ENCODE assay signal across 1 cellular context in the genomic region with DNA sequence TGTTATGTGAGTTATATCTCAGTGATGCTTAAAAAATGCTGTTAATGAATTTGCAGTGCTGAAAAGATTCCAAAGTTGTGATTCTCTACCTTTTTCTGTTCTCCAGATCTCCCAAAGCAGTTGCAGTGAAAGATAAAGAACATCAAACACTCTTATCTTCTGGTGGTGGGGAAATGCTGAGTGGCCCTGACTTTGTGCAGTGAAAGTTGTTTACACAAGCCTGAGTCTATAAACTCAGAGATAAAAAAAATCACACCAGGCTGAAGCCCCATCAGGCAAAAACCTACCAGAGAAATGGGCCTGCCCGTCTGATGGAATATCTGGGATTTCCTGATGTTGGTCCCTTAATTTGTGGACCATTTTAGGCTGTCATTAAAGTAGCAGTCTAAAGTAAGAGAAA.
TF ChIP-seq lines count a peak whose summit lies in the region.

No MANE protein-coding gene starts in this region.

TF ChIP-seq in HepG2, 621 proteins besides CTCF, POLR2A, EP300 and RAD21 (continued from another document and continues in another):
- TF ChIP-seq ZNF280D (CRISPR knock-in tag; IDR thresholded peaks at IDR 0.05): no peak
- TF ChIP-seq, protein P1, sequence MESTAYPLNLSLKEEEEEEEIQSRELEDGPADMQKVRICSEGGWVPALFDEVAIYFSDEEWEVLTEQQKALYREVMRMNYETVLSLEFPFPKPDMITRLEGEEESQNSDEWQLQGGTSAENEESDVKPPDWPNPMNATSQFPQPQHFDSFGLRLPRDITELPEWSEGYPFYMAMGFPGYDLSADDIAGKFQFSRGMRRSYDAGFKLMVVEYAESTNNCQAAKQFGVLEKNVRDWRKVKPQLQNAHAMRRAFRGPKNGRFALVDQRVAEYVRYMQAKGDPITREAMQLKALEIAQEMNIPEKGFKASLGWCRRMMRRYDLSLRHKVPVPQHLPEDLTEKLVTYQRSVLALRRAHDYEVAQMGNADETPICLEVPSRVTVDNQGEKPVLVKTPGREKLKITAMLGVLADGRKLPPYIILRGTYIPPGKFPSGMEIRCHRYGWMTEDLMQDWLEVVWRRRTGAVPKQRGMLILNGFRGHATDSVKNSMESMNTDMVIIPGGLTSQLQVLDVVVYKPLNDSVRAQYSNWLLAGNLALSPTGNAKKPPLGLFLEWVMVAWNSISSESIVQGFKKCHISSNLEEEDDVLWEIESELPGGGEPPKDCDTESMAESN (CRISPR knock-in tag; conservative IDR thresholded peaks at IDR 0.05): 0 out of 2 replicates have a peak, but pooled peaks have one; percentile 32
- TF ChIP-seq MTF2 (CRISPR knock-in tag; IDR thresholded peaks at IDR 0.05; ENCODE audit: borderline replicate concordance): no peak
- TF ChIP-seq ZNF776 (CRISPR knock-in tag; IDR thresholded peaks at IDR 0.05): no peak
- TF ChIP-seq REL (CRISPR knock-in tag; conservative IDR thresholded peaks at IDR 0.05): no peak
- TF ChIP-seq TCF7 (IDR thresholded peaks at IDR 0.05; ENCODE audit: low read depth): peak; percentile 93
- no peak for TF ChIP-seq ZFP91 (CRISPR knock-in tag; IDR thresholded peaks at IDR 0.05; ENCODE audit: borderline replicate concordance)
- peak; percentile 85 for TF ChIP-seq ZNF609 (CRISPR knock-in tag; IDR thresholded peaks at IDR 0.05; ENCODE audit: borderline replicate concordance)
- no peak for TF ChIP-seq ZKSCAN1 (IDR thresholded peaks at IDR 0.05; ENCODE audit: low read length)
- peak; percentile 59; the same call in 1 of the 2 replicates for TF ChIP-seq ELF3 (CRISPR knock-in tag; IDR thresholded peaks at IDR 0.05)
- TF ChIP-seq ZNF83 (CRISPR knock-in tag; IDR thresholded peaks at IDR 0.05; ENCODE audit: borderline replicate concordance): no peak
- peak; percentile 99 for TF ChIP-seq ZBTB3 (CRISPR knock-in tag; IDR thresholded peaks at IDR 0.05; ENCODE audit: borderline replicate concordance, low read depth)
- no peak for TF ChIP-seq MTA3 (CRISPR knock-in tag; IDR thresholded peaks at IDR 0.05)
- peak; percentile 45; the same call in 1 of the 2 replicates for TF ChIP-seq FOXK1 (CRISPR knock-in tag; IDR thresholded peaks at IDR 0.05; ENCODE audit: borderline replicate concordance, low read depth)
- TF ChIP-seq, protein P2, sequence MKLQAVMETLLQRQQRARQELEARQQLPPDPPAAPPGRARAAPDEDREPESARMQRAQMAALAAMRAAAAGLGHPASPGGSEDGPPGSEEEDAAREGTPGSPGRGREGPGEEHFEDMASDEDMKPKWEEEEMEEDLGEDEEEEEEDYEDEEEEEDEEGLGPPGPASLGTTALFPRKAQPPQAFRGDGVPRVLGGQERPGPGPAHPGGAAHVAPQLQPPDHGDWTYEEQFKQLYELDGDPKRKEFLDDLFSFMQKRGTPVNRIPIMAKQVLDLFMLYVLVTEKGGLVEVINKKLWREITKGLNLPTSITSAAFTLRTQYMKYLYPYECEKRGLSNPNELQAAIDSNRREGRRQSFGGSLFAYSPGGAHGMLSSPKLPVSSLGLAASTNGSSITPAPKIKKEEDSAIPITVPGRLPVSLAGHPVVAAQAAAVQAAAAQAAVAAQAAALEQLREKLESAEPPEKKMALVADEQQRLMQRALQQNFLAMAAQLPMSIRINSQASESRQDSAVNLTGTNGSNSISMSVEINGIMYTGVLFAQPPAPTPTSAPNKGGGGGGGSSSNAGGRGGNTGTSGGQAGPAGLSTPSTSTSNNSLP (IDR thresholded peaks at IDR 0.05; ENCODE audit: low read depth, low read length): peak; percentile 86
- no peak for TF ChIP-seq MZF1 (CRISPR knock-in tag; IDR thresholded peaks at IDR 0.05; ENCODE audit: borderline replicate concordance)
- TF ChIP-seq ZFX (CRISPR knock-in tag; IDR thresholded peaks at IDR 0.05; ENCODE audit: low read depth): no peak
- TF ChIP-seq ZBTB25 (CRISPR knock-in tag; IDR thresholded peaks at IDR 0.05): 0 out of 2 replicates have a peak, but pooled peaks have one; percentile 41
- TF ChIP-seq RXRB (CRISPR knock-in tag; IDR thresholded peaks at IDR 0.05; ENCODE audit: borderline replicate concordance): peak; percentile 64; the same call in 1 of the 2 replicates
- TF ChIP-seq MIER3 (CRISPR knock-in tag; IDR thresholded peaks at IDR 0.05; ENCODE audit: borderline replicate concordance): no peak; the same call in 1 of the 2 replicates
- TF ChIP-seq ARID5B (CRISPR knock-in tag; IDR thresholded peaks at IDR 0.05): peak; percentile 89
- no peak for TF ChIP-seq GTF2F1 (IDR thresholded peaks at IDR 0.05; ENCODE audit: low read length)
- TF ChIP-seq KLF11 (CRISPR knock-in tag; IDR thresholded peaks at IDR 0.05): peak; percentile 60; the same call in 1 of the 2 replicates
- TF ChIP-seq GLI4 (CRISPR knock-in tag; IDR thresholded peaks at IDR 0.05; ENCODE audit: borderline replicate concordance): no peak
- TF ChIP-seq ZNF724P (CRISPR knock-in tag; IDR thresholded peaks at IDR 0.05; ENCODE audit: borderline replicate concordance): no peak
- TF ChIP-seq KLF16 (CRISPR knock-in tag; IDR thresholded peaks at IDR 0.05): 0 out of 4 replicates have a peak, but pooled peaks of 1 of the 2 experiments have one; percentile 39
- TF ChIP-seq NFKB2 (CRISPR knock-in tag; IDR thresholded peaks at IDR 0.05; ENCODE audit: borderline replicate concordance): no peak
- TF ChIP-seq STAG1 (CRISPR knock-in tag; IDR thresholded peaks at IDR 0.05): peak; percentile 21
- TF ChIP-seq ZEB1 (IDR thresholded peaks at IDR 0.05; ENCODE audit: insufficient replicate concordance, low read depth): no peak
- TF ChIP-seq NR2F1 (CRISPR knock-in tag; IDR thresholded peaks at IDR 0.05): 0 out of 4 replicates have a peak, but pooled peaks of 1 of the 2 experiments have one; percentile 15
- TF ChIP-seq, protein P3, sequence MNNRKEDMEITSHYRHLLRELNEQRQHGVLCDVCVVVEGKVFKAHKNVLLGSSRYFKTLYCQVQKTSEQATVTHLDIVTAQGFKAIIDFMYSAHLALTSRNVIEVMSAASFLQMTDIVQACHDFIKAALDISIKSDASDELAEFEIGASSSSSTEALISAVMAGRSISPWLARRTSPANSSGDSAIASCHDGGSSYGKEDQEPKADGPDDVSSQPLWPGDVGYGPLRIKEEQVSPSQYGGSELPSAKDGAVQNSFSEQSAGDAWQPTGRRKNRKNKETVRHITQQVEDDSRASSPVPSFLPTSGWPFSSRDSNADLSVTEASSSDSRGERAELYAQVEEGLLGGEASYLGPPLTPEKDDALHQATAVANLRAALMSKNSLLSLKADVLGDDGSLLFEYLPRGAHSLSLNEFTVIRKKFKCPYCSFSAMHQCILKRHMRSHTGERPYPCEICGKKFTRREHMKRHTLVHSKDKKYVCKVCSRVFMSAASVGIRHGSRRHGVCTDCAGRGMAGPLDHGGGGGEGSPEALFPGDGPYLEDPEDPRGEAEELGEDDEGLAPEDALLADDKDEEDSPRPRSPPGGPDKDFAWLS (CRISPR knock-in tag; IDR thresholded peaks at IDR 0.05; ENCODE audit: borderline replicate concordance): no peak
- TF ChIP-seq SAP130 (CRISPR knock-in tag; IDR thresholded peaks at IDR 0.05; ENCODE audit: low read depth): peak; percentile 71
